1 cellular context compared by ENCODE assay signal in the genomic region with DNA sequence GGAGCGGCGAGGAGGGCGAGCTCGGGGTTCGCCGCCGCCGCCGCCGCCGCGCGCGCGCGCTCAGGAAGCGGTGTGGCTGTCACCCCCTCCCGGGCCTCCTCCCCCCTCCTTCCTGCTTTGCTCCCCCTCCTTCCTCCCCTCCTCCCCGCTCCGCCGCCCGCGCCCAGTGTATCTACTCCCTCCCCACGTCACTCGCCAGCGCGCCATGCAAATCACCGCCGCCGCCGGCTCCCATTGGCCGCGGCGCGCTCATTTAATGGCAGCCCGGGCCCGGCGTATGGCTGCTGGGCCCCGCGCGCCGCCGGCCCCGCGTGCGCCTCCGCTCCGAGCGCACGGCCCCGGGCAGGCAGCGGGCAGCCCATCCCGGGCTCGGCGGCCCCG.
TF ChIP-seq lines count a peak whose summit lies in the region.

No MANE protein-coding gene starts in this region.

TF ChIP-seq in H1, 55 proteins besides CTCF, POLR2A, EP300 and RAD21:
- TF ChIP-seq CREB1 (IDR thresholded peaks at IDR 0.05) (peak; percentile 83), SIN3A (conservative IDR thresholded peaks at IDR 0.05 in 1 of 2, IDR thresholded peaks at IDR 0.05 in 1 of 2; ENCODE audit: low read depth in 1 of 2, low read length in 2 of 2) (no peak), HDAC6 (IDR thresholded peaks at IDR 0.05; ENCODE audit: low read depth, low read length) (no peak), KDM5A (IDR thresholded peaks at IDR 0.05; ENCODE audit: low read length) (no peak), HDAC2 (IDR thresholded peaks at IDR 0.05; ENCODE audit: borderline replicate concordance in 1 of 2, low read depth in 2 of 2, low read length in 2 of 2) (no peak), YY1 (IDR thresholded peaks at IDR 0.05; ENCODE audit: low read depth, low read length) (peak; percentile 63; the same call in 1 of the 2 replicates), ZNF274 (IDR thresholded peaks at IDR 0.05; ENCODE audit: borderline replicate concordance, extremely low read depth, low read length) (no peak), KDM4A (IDR thresholded peaks at IDR 0.05; ENCODE audit: low read depth, low read length, severe bottlenecking) (peak; percentile 5), TAF7 (optimal IDR thresholded peaks at IDR 0.05; ENCODE audit: borderline replicate concordance, low read depth, low read length) (no peak), BACH1 (IDR thresholded peaks at IDR 0.05; ENCODE audit: low read length) (peak; percentile 10; the same call in 1 of the 2 replicates), ASH2L (IDR thresholded peaks at IDR 0.05; ENCODE audit: low read length) (no peak)
